Comparison of ENCODE assay signal across 17 cellular contexts in the genomic region with DNA sequence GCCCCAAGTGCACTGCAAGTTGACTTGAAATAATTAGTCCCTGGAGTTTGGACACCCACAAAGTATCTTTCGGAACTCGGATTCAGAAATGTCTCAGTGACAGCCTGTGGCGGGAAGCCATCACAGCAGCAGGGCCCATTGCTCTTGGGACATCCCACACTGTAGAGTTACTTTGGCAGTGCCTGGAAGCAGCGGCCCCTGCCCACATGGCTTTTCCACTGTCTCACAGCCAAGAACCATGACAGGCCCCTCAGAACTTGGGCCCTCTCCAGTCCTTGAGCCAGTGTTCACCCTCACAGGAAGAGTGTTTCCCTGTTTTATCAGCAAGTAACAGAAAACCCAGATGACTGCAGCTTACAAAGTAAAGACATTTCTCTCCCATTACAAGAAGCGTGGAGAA.
A peak's percentile ranks its signal among the peaks of the same experiment; 100 is the strongest.
DNase-seq lines count a peak whose midpoint lies in the region; ATAC-seq and TF ChIP-seq lines count a peak whose summit lies in the region.
"Had no signal": no experiment of that assay in that cellular context is flagged by ENCODE, and none has a peak within 500 bp of the region (broad histone marks: within the 10 kb centered on the region; RNA-seq: fewer than 3 reads in every experiment).

No MANE protein-coding gene starts in this region.

- intact Hi-C loops in Right ventricle myocardium superior (cut with DNase I) (no loop called here), right cardiac atrium (cut with DNase I) (no loop called here), sciatic nerve (cut with DNase I) (no loop called here), Calu3 (cut with micrococcal nuclease; ENCODE audit: unreplicated experiment) (no loop called here)

- H3K27ac Mint-ChIP-seq in Calu3 (ENCODE audit: unreplicated experiment) (no peak overlapping the region), chondrocyte (ENCODE audit: unreplicated experiment) (no peak overlapping the region)
- H3K27ac Mint-ChIP-seq: B cell, IgD-negative memory B cell had no signal

- H3K4me1 ChIP-seq in right cardiac atrium (ENCODE audit: control insufficient read depth, insufficient read depth, low read length): no peaks in the 10 kb centered on the region

- H3K27me3 ChIP-seq in right cardiac atrium (ENCODE audit: control insufficient read depth, insufficient read depth): no peaks in the 10 kb centered on the region

- peak in 9 of 14 donors; percentile 1 to 76 (median 20) for DNase-seq in C1 segment of cervical spinal cord (lab: John Stamatoyannopoulos, UW)
- DNase-seq in Right ventricle myocardium superior: peak; percentile 73
- peak; percentile 68 to 84 (median 82) for DNase-seq in right cardiac atrium
- no peak for DNase-seq in sciatic nerve (ENCODE audit: low spot score)
- DNase-seq in dedifferentiated amniotic fluid mesenchymal stem cell (ENCODE audit: extremely low spot score): no peak
- DNase-seq in Calu3: no peak
- no peak for DNase-seq in chondrocyte (ENCODE audit: low spot score)
- no peak for DNase-seq in DMS153 (lab: John Stamatoyannopoulos, UW)
- DNase-seq: DMS79 treated with DMSO at 0.1 percent for 48 hours, NCI-H1105, NCI-H146, NCI-H345, NCI-H526, SHP77 had no signal

- peak overlapping the region; percentile 53 for H3K27ac ChIP-seq in right cardiac atrium (ENCODE audit: low read length)

- 31% methylated on average over 5 of the region's 5 CpGs for WGBS in right cardiac atrium

- ATAC-seq in Right ventricle myocardium superior (ENCODE audit: poor library complexity) (peak; percentile 93), right cardiac atrium (peak; percentile 92), sciatic nerve (peak; percentile 66)
- ATAC-seq: GM12878 had no signal

- H3K4me1 Mint-ChIP-seq in Calu3 (ENCODE audit: low read depth, unreplicated experiment) (no peaks in the 10 kb centered on the region), chondrocyte (ENCODE audit: low read depth) (no peaks in the 10 kb centered on the region)
- H3K4me1 Mint-ChIP-seq: B cell, IgD-negative memory B cell had no signal

- no TSS peak for BruUV-seq in Calu3 (replicated peaks; lab: Mats Ljungman, UMichigan)

- H3K4me3 ChIP-seq in right cardiac atrium (ENCODE audit: low read length): no peak overlapping the region
- H3K4me3 ChIP-seq: GM12878 had no signal

- H3K4me3 Mint-ChIP-seq in Calu3 (ENCODE audit: low read depth, unreplicated experiment) (no peak overlapping the region), chondrocyte (ENCODE audit: unreplicated experiment) (no peak overlapping the region)
- H3K4me3 Mint-ChIP-seq: B cell, IgD-negative memory B cell had no signal

- H3K36me3 Mint-ChIP-seq in Calu3 (ENCODE audit: insufficient read depth, unreplicated experiment): no peaks in the 10 kb centered on the region
- H3K36me3 Mint-ChIP-seq in chondrocyte (ENCODE audit: low read depth): no peaks in the 10 kb centered on the region
- H3K36me3 Mint-ChIP-seq: IgD-negative memory B cell had no signal

- H3K27me3 Mint-ChIP-seq in Calu3 (ENCODE audit: unreplicated experiment): no peaks in the 10 kb centered on the region
- no peaks in the 10 kb centered on the region for H3K27me3 Mint-ChIP-seq in chondrocyte (ENCODE audit: low read depth)
- H3K27me3 Mint-ChIP-seq: B cell, IgD-negative memory B cell had no signal

- CTCF ChIA-PET in Calu3 (lab: Charles Lee): no interaction called here

- TF ChIP-seq CTCF in Calu3 (IDR thresholded peaks at IDR 0.05; ENCODE audit: unreplicated experiment): no peak
- no peak for TF ChIP-seq CTCF in chondrocyte (IDR thresholded peaks at IDR 0.05)

- H3K9me3 ChIP-seq in right cardiac atrium (ENCODE audit: control insufficient read depth, low read length): no peaks in the 10 kb centered on the region

- H3K9me3 Mint-ChIP-seq in Calu3 (ENCODE audit: low read depth, unreplicated experiment) (peaks cover 3% of the 10 kb centered on the region), chondrocyte (ENCODE audit: low read depth) (no peaks in the 10 kb centered on the region)

Comparison
In these comparisons a context has a peak if more than half of its experiments do, and no peak if none do; other contexts are left out.
1. DNase-seq: peak in C1 segment of cervical spinal cord (9 of 14), Right ventricle myocardium superior (single experiment) and right cardiac atrium (3 of 3); none in sciatic nerve (single experiment), dedifferentiated amniotic fluid mesenchymal stem cell (single experiment), Calu3 (single experiment), chondrocyte (single experiment) and DMS153 (single experiment).
2. Peak in every context shown above with its lines, with median percentiles within 50 percentile points of each other: ATAC-seq.